ENCODE assay signal across 8 cellular contexts in the genomic region with DNA sequence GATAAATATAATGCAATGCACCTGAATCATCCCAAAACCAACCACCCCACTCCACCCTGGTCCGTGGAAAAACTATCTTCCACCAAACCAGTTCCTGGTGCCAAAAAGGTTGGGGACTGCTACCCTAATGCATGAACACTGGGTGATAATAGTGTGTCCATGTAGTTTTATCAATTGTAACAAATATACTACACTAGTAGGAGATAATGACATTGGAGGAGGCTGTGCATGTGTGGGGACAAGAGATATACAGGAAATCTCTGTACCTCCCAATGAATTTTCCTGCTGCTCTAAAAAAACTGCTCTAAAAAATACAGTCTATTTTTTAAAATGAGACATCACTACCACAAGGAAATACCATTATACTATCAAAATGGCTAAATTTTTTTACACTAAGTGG.
"Had no signal": no experiment of that assay in that cellular context is flagged by ENCODE, and none has a peak within 500 bp of the region (broad histone marks: within the 10 kb centered on the region; RNA-seq: fewer than 3 reads in every experiment).

No MANE protein-coding gene starts in this region.

- H3K9ac ChIP-seq: GM23248 had no signal

- H2AFZ ChIP-seq: GM23248 had no signal

- DNase-seq: GM23248, GOT3, H7, HFFc6, IMR-90 had no signal

- H3K9me3 Mint-ChIP-seq: HFFc6 had no signal

- H3K4me3 Mint-ChIP-seq: HFFc6 had no signal

- FAIRE-seq: HTR-8/SVneo had no signal

- H3K27ac ChIP-seq: GM23248 had no signal

- H3K27ac Mint-ChIP-seq: HFFc6 had no signal

- H3K4me3 ChIP-seq: GM23248, HAP-1 had no signal

- H3K9me3 ChIP-seq: HAP-1 had no signal

- ATAC-seq: HCT116 had no signal
